24 cellular contexts compared by ENCODE assay signal in genomic region chr2:111113838-111114237, GRCh38. TPM values are rescaled to one million over a fixed set of nuclear protein-coding genes. Genes with fewer than 3 reads are reported as not detected.
DNase-seq lines count a peak whose midpoint lies in the region; ATAC-seq, FAIRE-seq and TF ChIP-seq lines count a peak whose summit lies in the region.
"Had no signal": no experiment of that assay in that cellular context is flagged by ENCODE, and none has a peak within 500 bp of the region (broad histone marks: within the 10 kb centered on the region; RNA-seq: fewer than 3 reads in every experiment).

No MANE protein-coding gene starts in this region.

- BruUV-seq in HepG2 (replicated peaks; lab: Mats Ljungman, UMichigan) (no TSS peak), K562 (replicated peaks; lab: Mats Ljungman, UMichigan) (no TSS peak), PC-3 (replicated peaks; lab: Mats Ljungman, UMichigan) (no TSS peak)

- FAIRE-seq in HepG2 (lab: Jason Lieb, UNC), result no peak
- no peak for FAIRE-seq in K562 (lab: Jason Lieb, UNC)
- FAIRE-seq: GM12878, GM12892, GM18507 had no signal

- H3K9me2 ChIP-seq in PC-3 (replicated peaks; ENCODE audit: low read length), result no peaks in the 10 kb centered on the region

- no peak for TF ChIP-seq CTCF in HepG2 (CRISPR knock-in tag; IDR thresholded peaks at IDR 0.05)
- TF ChIP-seq CTCF in right lobe of liver (IDR thresholded peaks at IDR 0.05), result no peak
- TF ChIP-seq CTCF in K562 (IDR thresholded peaks at IDR 0.05 in 2 of 3, conservative IDR thresholded peaks at IDR 0.05 in 1 of 3; ENCODE audit: insufficient read depth in 2 of 3, low read depth in 1 of 3, low read length in 3 of 3), result no peak
- no peak for TF ChIP-seq CTCF in PC-3 (conservative IDR thresholded peaks at IDR 0.05; ENCODE audit: low read depth, low read length)

- H4K20me1 ChIP-seq in HepG2 (ENCODE audit: insufficient read depth, low read length) (no peaks in the 10 kb centered on the region), K562 (replicated peaks; ENCODE audit: control insufficient read depth, insufficient read depth, low read length) (no peaks in the 10 kb centered on the region; the same call in 1 of the 2 replicates), PC-3 (ENCODE audit: low read length) (no peaks in the 10 kb centered on the region)

- POLR2A ChIA-PET in HepG2 (lab: Yijun Ruan, JAX) (no interaction called here), K562 (lab: Yijun Ruan, JAX) (interaction anchor here (1.2 kb wide), 1 partner anchor 16 kb away, joined by 4 read pairs; no protein-coding TSS in a partner anchor), PC-3 (lab: Charles Lee; ENCODE audit: unreplicated experiment) (no interaction called here)

- peaks cover 29% of the 10 kb centered on the region for H3K4me1 Mint-ChIP-seq in stimulated activated memory B cell treated with anti-CD40 and anti-IgM and Interleukin-4, amounts not matched to agents 10 μg/mL and 1 μg/mL and 100 μg/mL, for 72 hours

- in situ Hi-C loops in HepG2 (cut with HindIII; ENCODE audit: extremely low pct_ligation_motif_present, low pct_unique_long_range_greater_than_20kb), result no loop called here
- in situ Hi-C loops in K562 (cut with MboI), result no loop called here

- no peak for DNase-seq in HepG2 (ENCODE audit: low spot score)
- DNase-seq in right lobe of liver, result no peak
- DNase-seq in K562 (ENCODE audit: extremely low read depth in 1 of 4, low spot score in 3 of 4), result no peak
- DNase-seq in PC-3, result no peak
- DNase-seq: ACHN; BE2C; C1 segment of cervical spinal cord; CD4-positive, alpha-beta memory T cell; CD4-positive, CD25-positive, alpha-beta regulatory T cell; CD8-positive, alpha-beta memory T cell; COR-L47; DMS 273 treated with DMSO at 0.1 percent for 48 hours; DMS153; DMS79; DND-41; EL; GDM1 had no signal

- CTCF ChIA-PET in HepG2 (lab: Yijun Ruan, JAX; ENCODE audit: low intra/inter-chr PET ratio, low total read pairs) (no interaction called here), K562 (lab: Yijun Ruan, JAX; ENCODE audit: low intra/inter-chr PET ratio) (no interaction called here), PC-3 (lab: Charles Lee) (no interaction called here)

- no peak for TF ChIP-seq EP300 in HepG2 (IDR thresholded peaks at IDR 0.05; ENCODE audit: low read depth in 2 of 2, low read length in 2 of 2)
- TF ChIP-seq EP300 in HepG2 (CRISPR knock-in tag; IDR thresholded peaks at IDR 0.05; ENCODE audit: borderline replicate concordance), result no peak
- no peak for TF ChIP-seq EP300 in K562 (IDR thresholded peaks at IDR 0.05; ENCODE audit: low read length)

- 23% methylated on average over 1 of the region's 1 CpG for WGBS in HepG2 (ENCODE audit: low lambda C conversion rate)
- 80% methylated on average over 1 of the region's 1 CpG for WGBS in right lobe of liver (ENCODE audit: insufficient coverage, low coverage, low lambda C conversion rate, missing lambda C conversion rate)
- 0% methylated on average over 1 of the region's 1 CpG for WGBS in K562 (ENCODE audit: insufficient coverage, low coverage, missing lambda C conversion rate)

- H3K27ac ChIP-seq in HepG2 (ENCODE audit: extremely low read length, insufficient read depth, low read length) (no peak overlapping the region), right lobe of liver (no peak overlapping the region), K562 (ENCODE audit: extremely low read depth, low read depth, low read length) (no peak overlapping the region), PC-3 (ENCODE audit: low read length) (no peak overlapping the region)
- H3K27ac ChIP-seq: 22Rv1, BLaER1 had no signal

- TF ChIP-seq POLR2A in HepG2 (IDR thresholded peaks at IDR 0.05; ENCODE audit: insufficient read depth in 1 of 2, low read depth in 2 of 2, low read length in 2 of 2) (no peak), right lobe of liver (IDR thresholded peaks at IDR 0.05) (no peak), K562 (conservative IDR thresholded peaks at IDR 0.05) (no peak)

- intact Hi-C loops in HepG2 (cut with micrococcal nuclease; ENCODE audit: unreplicated experiment) (loop anchor here (5.0 to 10.0 kb wide), 2 partner anchors 63 to 581 kb away; no protein-coding TSS in a partner anchor), right lobe of liver (cut with DNase I) (no loop called here), K562 (cut with micrococcal nuclease) (loop anchor here (10.0 kb wide), 1 partner anchor 299 kb away; no protein-coding TSS in a partner anchor), PC-3 (cut with micrococcal nuclease) (no loop called here)

- no peak overlapping the region for H3K27ac Mint-ChIP-seq in stimulated activated memory B cell treated with anti-CD40 and anti-IgM and Interleukin-4, amounts not matched to agents 10 μg/mL and 1 μg/mL and 100 μg/mL, for 72 hours
- H3K27ac Mint-ChIP-seq: CD14-positive monocyte had no signal

- no peaks in the 10 kb centered on the region for H3F3A ChIP-seq in PC-3 (ENCODE audit: low read length, unreplicated experiment)

- H3K9ac ChIP-seq in HepG2 (ENCODE audit: insufficient read depth, low read depth, low read length) (no peak overlapping the region), K562 (ENCODE audit: insufficient read depth in 1 of 2, low read depth in 2 of 2, low read length in 2 of 2) (no peak overlapping the region), PC-3 (ENCODE audit: low read length) (no peak overlapping the region)
- H3K9ac ChIP-seq: BLaER1 had no signal

- H3K4me1 ChIP-seq in HepG2 (ENCODE audit: insufficient read depth, low read length), result peaks cover 13% of the 10 kb centered on the region
- H3K4me1 ChIP-seq in right lobe of liver, result peaks cover 0 to 14% (median 2%) of the 10 kb centered on the region in 4 donors
- no peaks in the 10 kb centered on the region; a peak in 1 of 5 replicates for H3K4me1 ChIP-seq in K562 (replicated peaks in 1 of 2; ENCODE audit: control insufficient read depth in 2 of 2, insufficient read depth in 2 of 2, low read length in 2 of 2)
- H3K4me1 ChIP-seq in PC-3 (ENCODE audit: insufficient read depth, low read length), result peaks cover 16% of the 10 kb centered on the region
- H3K4me1 ChIP-seq: BE2C had no signal

- H3K79me2 ChIP-seq in HepG2 (ENCODE audit: insufficient read depth, low read length), result no peaks in the 10 kb centered on the region
- no peaks in the 10 kb centered on the region for H3K79me2 ChIP-seq in K562 (ENCODE audit: control insufficient read depth, insufficient read depth, low read length)
- H3K79me2 ChIP-seq in PC-3 (ENCODE audit: low read length), result no peaks in the 10 kb centered on the region

- H3K9me1 ChIP-seq in K562 (ENCODE audit: control insufficient read depth, insufficient read depth, low read length), result no peaks in the 10 kb centered on the region

- H3K4me2 ChIP-seq in HepG2 (ENCODE audit: low read depth, low read length) (no peak overlapping the region), K562 (ENCODE audit: insufficient read depth, low read length) (no peak overlapping the region), PC-3 (ENCODE audit: low read length) (no peak overlapping the region)
- H3K4me2 ChIP-seq: BLaER1 had no signal

- H3K4me3 ChIP-seq in HepG2 (replicated peaks in 1 of 3; ENCODE audit: insufficient read depth in 1 of 3, low read depth in 2 of 3, low read length in 3 of 3), result no peak overlapping the region
- H3K4me3 ChIP-seq in right lobe of liver, result no peak overlapping the region
- no peak overlapping the region for H3K4me3 ChIP-seq in K562
- H3K4me3 ChIP-seq in PC-3 (ENCODE audit: low read length), result no peak overlapping the region
- H3K4me3 ChIP-seq: BLaER1, GM12878 had no signal

- no peak overlapping the region for H3K4me3 Mint-ChIP-seq in stimulated activated memory B cell treated with anti-CD40 and anti-IgM and Interleukin-4, amounts not matched to agents 10 μg/mL and 1 μg/mL and 100 μg/mL, for 72 hours
- H3K4me3 Mint-ChIP-seq: CD4-positive, alpha-beta memory T cell; CD4-positive, CD25-positive, alpha-beta regulatory T cell had no signal

- H3K9me3 ChIP-seq in HepG2 (ENCODE audit: low read length) (no peaks in the 10 kb centered on the region), right lobe of liver (no peaks in the 10 kb centered on the region), K562 (replicated peaks; ENCODE audit: control insufficient read depth, insufficient read depth, low read depth, low read length) (no peaks in the 10 kb centered on the region), PC-3 (ENCODE audit: low read length) (no peaks in the 10 kb centered on the region)
- H3K9me3 ChIP-seq: BE2C, BLaER1 had no signal

- no peaks in the 10 kb centered on the region for H3K36me3 Mint-ChIP-seq in stimulated activated memory B cell treated with anti-CD40 and anti-IgM and Interleukin-4, amounts not matched to agents 10 μg/mL and 1 μg/mL and 100 μg/mL, for 72 hours
- H3K36me3 Mint-ChIP-seq: CD4-positive, CD25-positive, alpha-beta regulatory T cell had no signal

- H2AFZ ChIP-seq in HepG2 (ENCODE audit: low read length) (no peak overlapping the region), K562 (ENCODE audit: low read depth, low read length) (no peak overlapping the region), PC-3 (ENCODE audit: low read length) (no peak overlapping the region)

- TF ChIP-seq RAD21 in HepG2 (CRISPR knock-in tag; IDR thresholded peaks at IDR 0.05) (no peak), K562 (CRISPR knock-in tag; conservative IDR thresholded peaks at IDR 0.05 in 1 of 2, IDR thresholded peaks at IDR 0.05 in 1 of 2) (no peak)

- no peaks in the 10 kb centered on the region for H3K36me3 ChIP-seq in HepG2 (replicated peaks in 1 of 2; ENCODE audit: control insufficient read depth in 1 of 2, insufficient read depth in 2 of 2, low read length in 2 of 2)
- H3K36me3 ChIP-seq in right lobe of liver, result no peaks in the 10 kb centered on the region
- no peaks in the 10 kb centered on the region for H3K36me3 ChIP-seq in K562 (ENCODE audit: control insufficient read depth, insufficient read depth, low read length)
- no peaks in the 10 kb centered on the region for H3K36me3 ChIP-seq in PC-3 (ENCODE audit: low read depth, low read length)
- H3K36me3 ChIP-seq: BE2C, BLaER1 had no signal

- peaks cover 0 to 17% of the 10 kb centered on the region in 2 experiments; a peak in 4 of 5 replicates for H3K27me3 ChIP-seq in HepG2 (ENCODE audit: control insufficient read depth in 1 of 2, insufficient read depth in 2 of 2, low read length in 2 of 2)
- H3K27me3 ChIP-seq in right lobe of liver, result peaks cover 0 to 5% of the 10 kb centered on the region in 2 donors
- no peaks in the 10 kb centered on the region for H3K27me3 ChIP-seq in K562 (ENCODE audit: control insufficient read depth in 2 of 2, insufficient read depth in 2 of 2, low read length in 2 of 2)
- H3K27me3 ChIP-seq in PC-3 (ENCODE audit: low read length), result no peaks in the 10 kb centered on the region
- H3K27me3 ChIP-seq: BE2C had no signal

- ATAC-seq in HepG2 (no peak), right lobe of liver (no peak), K562 (no peak), PC-3 (no peak)
- ATAC-seq in stimulated activated memory B cell treated with anti-CD40 and anti-IgM and Interleukin-4, amounts not matched to agents 10 μg/mL and 1 μg/mL and 100 μg/mL, for 72 hours, result no peak
- ATAC-seq: GM12878 had no signal

- no peaks in the 10 kb centered on the region for H3K9me3 Mint-ChIP-seq in stimulated activated memory B cell treated with anti-CD40 and anti-IgM and Interleukin-4, amounts not matched to agents 10 μg/mL and 1 μg/mL and 100 μg/mL, for 72 hours
- H3K9me3 Mint-ChIP-seq: CD8-positive, alpha-beta memory T cell had no signal

- H3K27me3 Mint-ChIP-seq in stimulated activated memory B cell treated with anti-CD40 and anti-IgM and Interleukin-4, amounts not matched to agents 10 μg/mL and 1 μg/mL and 100 μg/mL, for 72 hours, result peaks cover 21% of the 10 kb centered on the region

RNA-seq across cellular contexts. Expression of gene BCL2L11, which starts 6.9 kb away (rescaled TPM):
- total RNA-seq in HepG2 (2016; rRNA removed; fragmentation: Illumina TruSeq; extraction: Trizol) (9.7 and 9.9 TPM in 2 replicates), right lobe of liver (10 to 100 TPM in 2 of 6 experiments, 1 to 10 TPM in 4; 6.5 to 13.0 (median 8.8) TPM), K562 (2014; rRNA removed) (4.5 and 6.4 TPM in 2 replicates), K562 (2014; rRNA removed; fragmentation: Illumina TruSeq; extraction: Trizol) (5.0 TPM in 2 replicates), K562 (2015; rRNA removed; fragmentation: Illumina TruSeq; extraction: Trizol) (6.1 and 7.2 TPM in 2 replicates), K562 (2021) (16.1 and 18.8 TPM in 2 replicates), PC-3 (2014; rRNA removed) (11.3 and 24.6 TPM in 2 replicates)
- 1.5 and 4.5 TPM in 2 replicates for total RNA-seq in HepG2 (2016; cell fraction: cytosol; rRNA removed; fragmentation: Illumina TruSeq; extraction: Trizol; ENCODE audit: low read depth)
- 6.4 and 9.7 TPM in 2 replicates for total RNA-seq in HepG2 (2016; cell fraction: insoluble cytoplasmic fraction; rRNA removed; fragmentation: Illumina TruSeq; extraction: Trizol)
- total RNA-seq in HepG2 (2016; cell fraction: membrane; rRNA removed; fragmentation: Illumina TruSeq; extraction: Trizol), result 6.9 and 7.6 TPM in 2 replicates
- total RNA-seq in HepG2 (2016; cell fraction: nucleus; rRNA removed; fragmentation: Illumina TruSeq; extraction: Trizol), result 22.7 and 24.2 TPM in 2 replicates
- polyA plus RNA-seq in HepG2 (2011; rRNA removed) (6.1 and 6.4 TPM in 2 replicates), K562 (2011; rRNA removed) (3.1 and 6.4 TPM in 2 replicates), K562 (2014; fragmentation: Illumina TruSeq; extraction: Trizol) (15.3 and 16.5 TPM in 2 replicates), K562 (2014; fragmentation: Nextera tagmentation; extraction: Ambion mirVana) (1 to 10 TPM; 2.2 to 2.5 TPM), K562 (2014; rRNA removed) (8.1 and 8.8 TPM in 2 replicates)
- polyA plus RNA-seq in HepG2 (2011; cell fraction: cytosol; rRNA removed), result 3.7 and 5.7 TPM in 2 replicates
- polyA plus RNA-seq in HepG2 (2011; cell fraction: nucleus; rRNA removed), result 9.5 and 16.1 TPM in 2 replicates
- 11.6 and 12.0 TPM in 2 replicates for polyA plus RNA-seq in HepG2 (2012)
- 1.6 and 2.1 TPM in 2 replicates for polyA plus RNA-seq in HepG2 (2016; cell fraction: cytosol; fragmentation: Illumina TruSeq; extraction: Trizol; ENCODE audit: low read depth)
- polyA plus RNA-seq in HepG2 (2016; cell fraction: insoluble cytoplasmic fraction; fragmentation: Illumina TruSeq; extraction: Trizol; ENCODE audit: low read depth), result 9.9 and 10.8 TPM in 2 replicates
- polyA plus RNA-seq in HepG2 (2016; cell fraction: membrane; fragmentation: Illumina TruSeq; extraction: Trizol; ENCODE audit: low read depth), result 3.1 and 3.8 TPM in 2 replicates
- polyA plus RNA-seq in HepG2 (2016; cell fraction: nucleus; fragmentation: Illumina TruSeq; extraction: Trizol; ENCODE audit: insufficient read depth, low read depth), result 22.4 and 23.3 TPM in 2 replicates
- polyA minus RNA-seq in HepG2 (2011; rRNA and poly(A)+ RNA removed; ENCODE audit: low replicate concordance), result 7.4 and 11.0 TPM in 2 replicates
- polyA minus RNA-seq in HepG2 (2011; cell fraction: cytosol; rRNA and poly(A)+ RNA removed), result 6.5 and 6.6 TPM in 2 replicates
- 24.2 and 24.5 TPM in 2 replicates for polyA minus RNA-seq in HepG2 (2011; cell fraction: nucleus; rRNA and poly(A)+ RNA removed)
- total RNA-seq in K562 (2011; cell fraction: chromatin; rRNA removed; ENCODE audit: low replicate concordance), result 12.1 and 19.1 TPM in 2 replicates
- 6.2 and 6.7 TPM in 2 replicates for total RNA-seq in K562 (2011; cell fraction: nucleolus; rRNA removed)
- total RNA-seq in K562 (2011; cell fraction: nucleoplasm; rRNA removed), result 13.1 and 30.2 TPM in 2 replicates
- polyA plus RNA-seq in K562 (2011; cell fraction: cytosol; rRNA removed), result 4.7 and 6.0 TPM in 2 replicates
- 8.6 and 12.0 TPM in 2 replicates for polyA plus RNA-seq in K562 (2011; cell fraction: nucleus; rRNA removed)
- 11.4 TPM in 2 replicates for polyA plus RNA-seq in K562 (2012)
- 3.4 and 6.3 TPM in 2 replicates for polyA minus RNA-seq in K562 (2011; rRNA and poly(A)+ RNA removed)
- 6.0 and 9.8 TPM in 2 replicates for polyA minus RNA-seq in K562 (2011; cell fraction: cytosol; rRNA and poly(A)+ RNA removed)
- 6.9 and 13.4 TPM in 2 replicates for polyA minus RNA-seq in K562 (2011; cell fraction: nucleus; rRNA and poly(A)+ RNA removed)

Comparison
In these comparisons a context has a peak if more than half of its experiments do, and no peak if none do; other contexts are left out.
1. intact Hi-C loops: an anchor here in HepG2 (5.0 to 10.0 kb wide) and K562 (10.0 kb wide); none called in right lobe of liver and PC-3.
2. Of the 241 proteins assayed by ChIP-seq in both HepG2 and K562: peak only in HepG2: MAFK; only in K562: NFIC; in both: MAFF; in neither: 238.